9 cellular contexts compared by ENCODE assay signal in the genomic region with DNA sequence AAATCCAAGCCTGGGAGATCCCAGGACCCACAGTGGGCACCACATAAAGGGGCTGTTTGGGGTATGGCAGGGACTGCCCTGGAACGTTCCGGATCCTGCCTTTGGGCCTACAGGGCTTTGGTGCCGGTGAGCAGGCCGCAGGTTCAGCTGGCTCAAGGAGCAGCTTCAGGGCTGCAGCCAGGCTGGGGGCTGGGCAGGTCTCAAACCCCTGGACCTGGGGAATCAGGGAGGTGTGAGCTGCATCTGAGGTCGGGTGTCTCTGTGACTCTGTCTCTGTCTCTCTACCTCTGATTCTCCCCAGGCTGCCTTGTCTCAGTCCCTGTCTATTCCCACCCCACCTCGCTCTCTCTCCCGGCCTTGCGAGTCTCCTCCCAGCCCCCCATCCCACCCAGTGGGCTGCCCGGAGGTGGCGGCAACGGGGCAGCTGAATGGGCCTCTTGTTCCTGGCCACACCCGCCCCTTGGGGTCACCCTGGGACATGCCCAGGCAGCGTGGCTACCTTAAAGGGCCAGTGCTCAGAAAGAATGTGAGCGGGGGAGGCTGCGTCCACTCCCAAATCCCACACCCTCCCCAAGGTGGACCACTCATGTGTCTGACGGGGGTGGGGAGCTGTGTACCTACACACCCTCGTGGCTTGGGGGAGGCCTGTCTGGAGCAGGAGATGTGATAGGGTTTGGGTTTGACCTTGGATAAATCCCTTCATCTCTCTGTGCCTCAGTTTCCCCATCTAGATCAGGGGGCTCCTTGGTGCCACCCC. TPM values are rescaled to one million over a fixed set of nuclear protein-coding genes. Genes with fewer than 3 reads are reported as not detected.
DNase-seq lines count a peak whose midpoint lies in the region; ATAC-seq and TF ChIP-seq lines count a peak whose summit lies in the region.
"Had no signal": no experiment of that assay in that cellular context is flagged by ENCODE, and none has a peak within 500 bp of the region (broad histone marks: within the 10 kb centered on the region; RNA-seq: fewer than 3 reads in every experiment).

No MANE protein-coding gene starts in this region.

- H3K9me3 ChIP-seq in fibroblast of lung (ENCODE audit: control insufficient read depth, insufficient read depth, low read depth, low read length): no peaks in the 10 kb centered on the region
- no peaks in the 10 kb centered on the region for H3K9me3 ChIP-seq in vagina
- H3K9me3 ChIP-seq in CD4-positive, alpha-beta T cell (ENCODE audit: control insufficient read depth, low read length): no peaks in the 10 kb centered on the region

- no peak overlapping the region for H3K9ac ChIP-seq in fibroblast of lung (ENCODE audit: insufficient read depth, low read length)

- peak overlapping the region; percentile 38 for H3K27ac ChIP-seq in fibroblast of lung (ENCODE audit: insufficient read depth, low read length)
- peak overlapping the region; percentile 100 for H3K27ac ChIP-seq in vagina
- no peak overlapping the region for H3K27ac ChIP-seq in CD4-positive, alpha-beta T cell (ENCODE audit: low read depth, low read length)

- TF ChIP-seq CTCF in activated CD8-positive, alpha-beta T cell treated with anti-CD3 and anti-CD28 coated beads for 36 hours (IDR thresholded peaks at IDR 0.05): no peak
- no peak for TF ChIP-seq CTCF in fibroblast of lung (conservative IDR thresholded peaks at IDR 0.05 in 1 of 2, IDR thresholded peaks at IDR 0.05 in 1 of 2; ENCODE audit: low read depth in 1 of 2, low read length in 2 of 2)
- TF ChIP-seq CTCF in neural crest cell (conservative IDR thresholded peaks at IDR 0.05): no peak
- no peak for TF ChIP-seq CTCF in vagina (IDR thresholded peaks at IDR 0.05)
- TF ChIP-seq CTCF in CD4-positive, alpha-beta T cell (IDR thresholded peaks at IDR 0.05): no peak

- no peaks in the 10 kb centered on the region for H3K9me3 Mint-ChIP-seq in activated CD8-positive, alpha-beta T cell treated with anti-CD3 and anti-CD28 coated beads, Interleukin-2, amount 10 ng/mL, durations not matched to agents 7 days and 5 days (ENCODE audit: insufficient read depth)
- H3K9me3 Mint-ChIP-seq in activated CD8-positive, alpha-beta T cell treated with anti-CD3 and anti-CD28 coated beads for 36 hours: no peaks in the 10 kb centered on the region
- no peaks in the 10 kb centered on the region for H3K9me3 Mint-ChIP-seq in neural crest cell
- no peaks in the 10 kb centered on the region for H3K9me3 Mint-ChIP-seq in CD4-positive, alpha-beta T cell
- H3K9me3 Mint-ChIP-seq in natural killer cell treated with Interleukin-12 subunit alpha and Interleukin-12 subunit beta and Interleukin-15 and Interleukin-18, amount 100 ng/mL, for 72 hours: no peaks in the 10 kb centered on the region
- peaks cover 4% of the 10 kb centered on the region for H3K9me3 Mint-ChIP-seq in activated naive CD4-positive, alpha-beta T cell treated with anti-CD3 and anti-CD28 coated beads, Interleukin-2, amount 10 ng/mL, durations not matched to agents 7 days and 5 days

- CTCF ChIA-PET in activated CD8-positive, alpha-beta T cell treated with anti-CD3 and anti-CD28 coated beads, Interleukin-2, amount 10 ng/mL, durations not matched to agents 7 days and 5 days (lab: Charles Lee): no interaction called here
- CTCF ChIA-PET in activated CD8-positive, alpha-beta T cell treated with anti-CD3 and anti-CD28 coated beads for 36 hours (lab: Charles Lee): interaction anchor here (1.0 to 2.2 kb wide), 2 partner anchors 76 to 93 kb away, joined by 3 to 5 read pairs; no protein-coding TSS in a partner anchor
- CTCF ChIA-PET in CD4-positive, alpha-beta T cell (lab: Charles Lee): interaction anchor here (1.2 kb wide), 1 partner anchor 32 kb away, joined by 3 read pairs; no protein-coding TSS in a partner anchor
- CTCF ChIA-PET in activated naive CD4-positive, alpha-beta T cell treated with anti-CD3 and anti-CD28 coated beads, Interleukin-2, amount 10 ng/mL, durations not matched to agents 7 days and 5 days (lab: Charles Lee): interaction anchor here (0.5 kb wide), 1 partner anchor 855 kb away, joined by 3 read pairs; no protein-coding TSS in a partner anchor

- H3K4me3 ChIP-seq in fibroblast of lung (replicated peaks in 1 of 4; ENCODE audit: control extremely low read depth in 1 of 4, insufficient read depth in 1 of 4, low read depth in 3 of 4, low read length in 4 of 4): no peak overlapping the region
- peak overlapping the region in 1 of 2 donors; percentile 36 for H3K4me3 ChIP-seq in vagina
- H3K4me3 ChIP-seq: smooth muscle cell had no signal

- peak; percentile 11 for ATAC-seq in activated CD8-positive, alpha-beta T cell treated with anti-CD3 and anti-CD28 coated beads, Interleukin-2, amount 10 ng/mL, durations not matched to agents 7 days and 5 days
- ATAC-seq in activated CD8-positive, alpha-beta T cell treated with anti-CD3 and anti-CD28 coated beads for 36 hours: no peak
- no peak for ATAC-seq in CD4-positive, alpha-beta T cell (ENCODE audit: poor library complexity)
- no peak for ATAC-seq in natural killer cell treated with Interleukin-12 subunit alpha and Interleukin-12 subunit beta and Interleukin-15 and Interleukin-18, amount 100 ng/mL, for 72 hours

- H3K27ac Mint-ChIP-seq in activated CD8-positive, alpha-beta T cell treated with anti-CD3 and anti-CD28 coated beads, Interleukin-2, amount 10 ng/mL, durations not matched to agents 7 days and 5 days: no peak overlapping the region
- H3K27ac Mint-ChIP-seq in activated CD8-positive, alpha-beta T cell treated with anti-CD3 and anti-CD28 coated beads for 36 hours: no peak overlapping the region
- H3K27ac Mint-ChIP-seq in neural crest cell (ENCODE audit: unreplicated experiment): no peak overlapping the region
- H3K27ac Mint-ChIP-seq in CD4-positive, alpha-beta T cell: no peak overlapping the region
- no peak overlapping the region for H3K27ac Mint-ChIP-seq in natural killer cell treated with Interleukin-12 subunit alpha and Interleukin-12 subunit beta and Interleukin-15 and Interleukin-18, amount 100 ng/mL, for 72 hours
- H3K27ac Mint-ChIP-seq in activated naive CD4-positive, alpha-beta T cell treated with anti-CD3 and anti-CD28 coated beads, Interleukin-2, amount 10 ng/mL, durations not matched to agents 7 days and 5 days: no peak overlapping the region

- H2AFZ ChIP-seq in fibroblast of lung (ENCODE audit: low read length): no peak overlapping the region

- TF ChIP-seq POLR2A in vagina (IDR thresholded peaks at IDR 0.05): no peak

- H3K36me3 Mint-ChIP-seq in activated CD8-positive, alpha-beta T cell treated with anti-CD3 and anti-CD28 coated beads, Interleukin-2, amount 10 ng/mL, durations not matched to agents 7 days and 5 days (ENCODE audit: low read depth): no peaks in the 10 kb centered on the region
- no peaks in the 10 kb centered on the region for H3K36me3 Mint-ChIP-seq in activated CD8-positive, alpha-beta T cell treated with anti-CD3 and anti-CD28 coated beads for 36 hours (ENCODE audit: low read depth)
- no peaks in the 10 kb centered on the region for H3K36me3 Mint-ChIP-seq in neural crest cell (ENCODE audit: low read depth)
- H3K36me3 Mint-ChIP-seq in CD4-positive, alpha-beta T cell (ENCODE audit: low read depth): peaks cover 4% of the 10 kb centered on the region
- no peaks in the 10 kb centered on the region for H3K36me3 Mint-ChIP-seq in natural killer cell treated with Interleukin-12 subunit alpha and Interleukin-12 subunit beta and Interleukin-15 and Interleukin-18, amount 100 ng/mL, for 72 hours
- H3K36me3 Mint-ChIP-seq in activated naive CD4-positive, alpha-beta T cell treated with anti-CD3 and anti-CD28 coated beads, Interleukin-2, amount 10 ng/mL, durations not matched to agents 7 days and 5 days: no peaks in the 10 kb centered on the region

- no peak overlapping the region for H3K4me3 Mint-ChIP-seq in activated CD8-positive, alpha-beta T cell treated with anti-CD3 and anti-CD28 coated beads, Interleukin-2, amount 10 ng/mL, durations not matched to agents 7 days and 5 days
- H3K4me3 Mint-ChIP-seq in activated CD8-positive, alpha-beta T cell treated with anti-CD3 and anti-CD28 coated beads for 36 hours: no peak overlapping the region
- H3K4me3 Mint-ChIP-seq in neural crest cell: no peak overlapping the region
- H3K4me3 Mint-ChIP-seq in CD4-positive, alpha-beta T cell: no peak overlapping the region
- no peak overlapping the region for H3K4me3 Mint-ChIP-seq in natural killer cell treated with Interleukin-12 subunit alpha and Interleukin-12 subunit beta and Interleukin-15 and Interleukin-18, amount 100 ng/mL, for 72 hours
- no peak overlapping the region for H3K4me3 Mint-ChIP-seq in activated naive CD4-positive, alpha-beta T cell treated with anti-CD3 and anti-CD28 coated beads, Interleukin-2, amount 10 ng/mL, durations not matched to agents 7 days and 5 days

- no peaks in the 10 kb centered on the region for H3K4me1 Mint-ChIP-seq in activated CD8-positive, alpha-beta T cell treated with anti-CD3 and anti-CD28 coated beads, Interleukin-2, amount 10 ng/mL, durations not matched to agents 7 days and 5 days (ENCODE audit: low read depth)
- no peaks in the 10 kb centered on the region for H3K4me1 Mint-ChIP-seq in activated CD8-positive, alpha-beta T cell treated with anti-CD3 and anti-CD28 coated beads for 36 hours (ENCODE audit: low read depth)
- H3K4me1 Mint-ChIP-seq in neural crest cell: no peaks in the 10 kb centered on the region
- no peaks in the 10 kb centered on the region for H3K4me1 Mint-ChIP-seq in CD4-positive, alpha-beta T cell (ENCODE audit: low read depth)
- peaks cover 0 to 6% of the 10 kb centered on the region in 2 donors for H3K4me1 Mint-ChIP-seq in natural killer cell treated with Interleukin-12 subunit alpha and Interleukin-12 subunit beta and Interleukin-15 and Interleukin-18, amount 100 ng/mL, for 72 hours (ENCODE audit: low read depth in 2 of 2)
- H3K4me1 Mint-ChIP-seq in activated naive CD4-positive, alpha-beta T cell treated with anti-CD3 and anti-CD28 coated beads, Interleukin-2, amount 10 ng/mL, durations not matched to agents 7 days and 5 days: no peaks in the 10 kb centered on the region

- peaks cover 76% of the 10 kb centered on the region for H3K79me2 ChIP-seq in fibroblast of lung (ENCODE audit: control insufficient read depth, insufficient read depth, low read length)

- H3K27me3 ChIP-seq in fibroblast of lung (ENCODE audit: control insufficient read depth, insufficient read depth, low read length): no peaks in the 10 kb centered on the region
- H3K27me3 ChIP-seq in vagina: no peaks in the 10 kb centered on the region
- H3K27me3 ChIP-seq in CD4-positive, alpha-beta T cell (ENCODE audit: control insufficient read depth, insufficient read depth, low read length): no peaks in the 10 kb centered on the region

- intact Hi-C loops in activated CD8-positive, alpha-beta T cell treated with anti-CD3 and anti-CD28 coated beads for 36 hours (cut with micrococcal nuclease): no loop called here
- intact Hi-C loops in vagina (cut with DNase I): no loop called here
- intact Hi-C loops in CD4-positive, alpha-beta T cell (cut with DNase I, micrococcal nuclease): no loop called here

- POLR2A ChIA-PET in activated CD8-positive, alpha-beta T cell treated with anti-CD3 and anti-CD28 coated beads, Interleukin-2, amount 10 ng/mL, durations not matched to agents 7 days and 5 days (lab: Charles Lee): no interaction called here
- POLR2A ChIA-PET in activated CD8-positive, alpha-beta T cell treated with anti-CD3 and anti-CD28 coated beads for 36 hours (lab: Charles Lee): no interaction called here
- POLR2A ChIA-PET in CD4-positive, alpha-beta T cell (lab: Charles Lee): interaction anchor here (0.6 kb wide), 1 partner anchor 159 kb away, joined by 3 read pairs; no protein-coding TSS in a partner anchor

- H3K4me2 ChIP-seq in fibroblast of lung (ENCODE audit: extremely low read depth, insufficient read depth, low read length): peak overlapping the region; percentile 46
- H3K4me2 ChIP-seq: smooth muscle cell had no signal

- H3K4me1 ChIP-seq in fibroblast of lung (ENCODE audit: control insufficient read depth, extremely low read depth, insufficient read depth, low read length): peaks cover 20% of the 10 kb centered on the region
- H3K4me1 ChIP-seq in vagina: peaks cover 70% of the 10 kb centered on the region

- H4K20me1 ChIP-seq in fibroblast of lung (ENCODE audit: control insufficient read depth, extremely low read depth, insufficient read depth, low read length): no peaks in the 10 kb centered on the region

- no peaks in the 10 kb centered on the region for H3K27me3 Mint-ChIP-seq in activated CD8-positive, alpha-beta T cell treated with anti-CD3 and anti-CD28 coated beads, Interleukin-2, amount 10 ng/mL, durations not matched to agents 7 days and 5 days (ENCODE audit: low read depth)
- no peaks in the 10 kb centered on the region for H3K27me3 Mint-ChIP-seq in activated CD8-positive, alpha-beta T cell treated with anti-CD3 and anti-CD28 coated beads for 36 hours
- H3K27me3 Mint-ChIP-seq in neural crest cell (ENCODE audit: low read depth): peaks cover 21% of the 10 kb centered on the region
- H3K27me3 Mint-ChIP-seq in CD4-positive, alpha-beta T cell: no peaks in the 10 kb centered on the region
- no peaks in the 10 kb centered on the region for H3K27me3 Mint-ChIP-seq in natural killer cell treated with Interleukin-12 subunit alpha and Interleukin-12 subunit beta and Interleukin-15 and Interleukin-18, amount 100 ng/mL, for 72 hours
- H3K27me3 Mint-ChIP-seq in activated naive CD4-positive, alpha-beta T cell treated with anti-CD3 and anti-CD28 coated beads, Interleukin-2, amount 10 ng/mL, durations not matched to agents 7 days and 5 days: no peaks in the 10 kb centered on the region

- no peak for DNase-seq in activated CD8-positive, alpha-beta T cell treated with anti-CD3 and anti-CD28 coated beads, Interleukin-2, amount 10 ng/mL, durations not matched to agents 7 days and 5 days
- DNase-seq in activated CD8-positive, alpha-beta T cell treated with anti-CD3 and anti-CD28 coated beads for 36 hours: no peak
- peak; percentile 32 to 40 for DNase-seq in fibroblast of lung (ENCODE audit: low read depth in 2 of 2)
- peak; percentile 24 for DNase-seq in neural crest cell (ENCODE audit: low read depth, low spot score)
- no peak for DNase-seq in vagina (ENCODE audit: extremely low spot score in 2 of 2)
- no peak for DNase-seq in CD4-positive, alpha-beta T cell
- no peak for DNase-seq in natural killer cell treated with Interleukin-12 subunit alpha and Interleukin-12 subunit beta and Interleukin-15 and Interleukin-18, amount 100 ng/mL, for 72 hours (ENCODE audit: low spot score)
- no peak for DNase-seq in activated naive CD4-positive, alpha-beta T cell treated with anti-CD3 and anti-CD28 coated beads, Interleukin-2, amount 10 ng/mL, durations not matched to agents 7 days and 5 days

- H3K36me3 ChIP-seq in fibroblast of lung (ENCODE audit: control insufficient read depth, insufficient read depth, low read length) (peaks cover 9% of the 10 kb centered on the region), vagina (no peaks in the 10 kb centered on the region)

RNA-seq across cellular contexts. Expression of gene NFIC, which starts 31.1 kb away (rescaled TPM):
- 10 to 100 TPM; 13.4 to 14.0 TPM for total RNA-seq in activated CD8-positive, alpha-beta T cell treated with anti-CD3 and anti-CD28 coated beads, Interleukin-2, amount 10 ng/mL, durations not matched to agents 7 days and 5 days
- 10 to 100 TPM; 19.0 to 20.8 TPM for total RNA-seq in activated CD8-positive, alpha-beta T cell treated with anti-CD3 and anti-CD28 coated beads for 36 hours
- total RNA-seq in fibroblast of lung (34.9 and 66.4 TPM in 2 replicates), neural crest cell (4.1 and 6.0 TPM in 2 replicates), vagina (142 TPM)
- 7.9 and 16.6 TPM in 2 replicates for polyA plus RNA-seq in fibroblast of lung
- 89.7 and 117 TPM in 2 replicates for polyA plus RNA-seq in fibroblast of lung (2012)
- 101 and 159 TPM in 2 replicates for polyA minus RNA-seq in fibroblast of lung (ENCODE audit: low replicate concordance)
- 10 to 100 TPM; 22.1 to 22.2 TPM for total RNA-seq in CD4-positive, alpha-beta T cell
- total RNA-seq in natural killer cell treated with Interleukin-12 subunit alpha and Interleukin-12 subunit beta and Interleukin-15 and Interleukin-18, amount 100 ng/mL, for 72 hours: 10 to 100 TPM; 21.4 to 41.7 TPM

Comparison
In these comparisons a context has a peak if more than half of its experiments do, and no peak if none do; other contexts are left out.
1. DNase-seq: peak in fibroblast of lung (2 of 2) and neural crest cell (single experiment); none in activated CD8-positive, alpha-beta T cell treated with anti-CD3 and anti-CD28 coated beads, Interleukin-2, amount 10 ng/mL, durations not matched to agents 7 days and 5 days (single experiment), activated CD8-positive, alpha-beta T cell treated with anti-CD3 and anti-CD28 coated beads for 36 hours (single experiment), vagina (0 of 2), CD4-positive, alpha-beta T cell (0 of 10), natural killer cell treated with Interleukin-12 subunit alpha and Interleukin-12 subunit beta and Interleukin-15 and Interleukin-18, amount 100 ng/mL, for 72 hours (single experiment) and activated naive CD4-positive, alpha-beta T cell treated with anti-CD3 and anti-CD28 coated beads, Interleukin-2, amount 10 ng/mL, durations not matched to agents 7 days and 5 days (single experiment).